In the genomic region with DNA sequence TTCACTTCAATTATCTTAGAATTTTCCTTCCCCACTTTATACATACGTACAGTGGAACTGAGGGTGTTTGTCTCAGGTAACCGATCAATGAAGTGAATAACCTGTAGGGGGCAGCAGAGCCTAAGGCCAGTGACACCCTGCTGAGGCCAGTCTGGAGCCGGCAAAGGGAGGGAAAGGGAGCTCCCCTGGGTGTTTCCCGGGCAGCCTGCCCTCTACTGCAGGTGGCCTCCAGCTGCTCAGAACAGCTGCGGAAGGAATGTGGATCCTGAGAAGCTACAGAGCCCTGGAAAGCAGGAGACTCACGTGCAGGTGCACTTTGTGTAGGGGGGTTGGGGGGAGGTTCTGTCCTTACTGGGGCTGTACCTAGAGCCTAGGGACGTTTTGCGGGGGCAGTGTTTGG, we compare ENCODE assay signal across 8 cellular contexts. TPM values are rescaled to one million over a fixed set of nuclear protein-coding genes. Genes with fewer than 3 reads are reported as not detected.
DNase-seq lines count a peak whose midpoint lies in the region; ATAC-seq and TF ChIP-seq lines count a peak whose summit lies in the region.

No MANE protein-coding gene starts in this region.

- H3K4me1 ChIP-seq in HUES64 (ENCODE audit: insufficient read depth, low read length) (peaks cover 7% of the 10 kb centered on the region), NT2/D1 (ENCODE audit: insufficient read depth, insufficient read length) (no peaks in the 10 kb centered on the region)

- H3K9me3 ChIP-seq in HUES64 (ENCODE audit: insufficient read depth, low read depth, low read length) = 0 out of 2 replicates have a peak, but pooled peaks cover 3% of the 10 kb centered on the region
- no peaks in the 10 kb centered on the region for H3K9me3 ChIP-seq in NT2/D1 (ENCODE audit: insufficient read depth, low read length)

- H3K4me3 ChIP-seq in HUES64 (ENCODE audit: low read length) = peak overlapping the region; percentile 74; the same call in 1 of the 2 replicates
- H3K4me3 ChIP-seq in NT2/D1 (ENCODE audit: insufficient read length, low read depth) = peak overlapping the region; percentile 26
- no peak overlapping the region for H3K4me3 ChIP-seq in epithelial cell of esophagus (ENCODE audit: low read length)

- no peak overlapping the region for H3K27ac ChIP-seq in HUES64 (ENCODE audit: low read depth, low read length)

- H3K36me3 ChIP-seq in HUES64 (ENCODE audit: insufficient read depth, low read length) (no peaks in the 10 kb centered on the region), NT2/D1 (ENCODE audit: insufficient read depth, insufficient read length, low read length) (no peaks in the 10 kb centered on the region)

- peak; percentile 74 for TF ChIP-seq CTCF in GM13976 (IDR thresholded peaks at IDR 0.05; ENCODE audit: borderline replicate concordance, control extremely low read depth, extremely low read depth, insufficient read depth, missing control alignments)
- TF ChIP-seq CTCF in epithelial cell of esophagus (IDR thresholded peaks at IDR 0.05; ENCODE audit: insufficient read depth, low read depth, low read length, missing control alignments) = peak; percentile 89

- H3K9ac ChIP-seq in HUES64 (ENCODE audit: low read depth, low read length) (no peak overlapping the region), NT2/D1 (ENCODE audit: insufficient read length, low read depth) (peak overlapping the region; percentile 36)

- peaks cover 36% of the 10 kb centered on the region for H3K27me3 ChIP-seq in HUES64 (ENCODE audit: insufficient read depth, low read length)
- no peaks in the 10 kb centered on the region for H3K27me3 ChIP-seq in NT2/D1 (ENCODE audit: insufficient read depth, insufficient read length)

- in situ Hi-C loops in GM13976 (cut with MboI; ENCODE audit: low sequenced_read_pairs, unreplicated experiment) = no loop called here

- no peak for ATAC-seq in GM19324 (IDR thresholded peaks at IDR 0.05; ENCODE audit: low FRiP score, unreplicated experiment)

- WGBS in HUES64 = 9% methylated on average over 8 of the region's 8 CpGs

- peak; percentile 85 for DNase-seq in GM13976 (ENCODE audit: low spot score)
- DNase-seq in NT2/D1 (ENCODE audit: low read depth, low spot score) = peak; percentile 67
- DNase-seq in activated T-cell treated with anti-CD3 and anti-CD28 coated beads for 1 hour (ENCODE audit: low read depth) = peak; percentile 63
- DNase-seq in epithelial cell of esophagus (ENCODE audit: low read depth) = peak; percentile 90
- DNase-seq in middle frontal gyrus (ENCODE audit: extremely low spot score, low spot score) = peak; percentile 65
- DNase-seq in stimulated activated CD8-positive, alpha-beta memory T cell treated with anti-CD3 and anti-CD28 coated beads, Interleukin-15, amount 100 ng/mL, for 48 hours (ENCODE audit: low read depth in 2 of 2) = peak; percentile 53 to 65

RNA-seq across cellular contexts. Expression of gene ZNF491, which starts 0.8 kb away (rescaled TPM):
- polyA plus RNA-seq in HUES64 (2013, experiment 1 of 2) = 0.50 TPM
- polyA plus RNA-seq in HUES64 (2013, experiment 2 of 2) = 0.44 TPM

RNA-seq across cellular contexts. Expression of gene ZNF440, which starts 16.6 kb away (rescaled TPM):
- polyA plus RNA-seq in HUES64 (2013, experiment 1 of 2) = 4.2 TPM
- polyA plus RNA-seq in HUES64 (2013, experiment 2 of 2) = 6.0 TPM

RNA-seq across cellular contexts. Expression of gene ZNF441, which starts 30.7 kb away (rescaled TPM):
- 1.3 TPM for polyA plus RNA-seq in HUES64 (2013, experiment 1 of 2)
- polyA plus RNA-seq in HUES64 (2013, experiment 2 of 2) = 1.5 TPM

RNA-seq across cellular contexts. Expression of gene ZNF439, which starts 51.0 kb away (rescaled TPM):
- polyA plus RNA-seq in HUES64 (2013, experiment 1 of 2) = 1.8 TPM
- 3.0 TPM for polyA plus RNA-seq in HUES64 (2013, experiment 2 of 2)

RNA-seq across cellular contexts. Expression of gene ZNF823, which starts 58.7 kb away (rescaled TPM):
- 2.3 TPM for polyA plus RNA-seq in HUES64 (2013, experiment 1 of 2)
- polyA plus RNA-seq in HUES64 (2013, experiment 2 of 2) = 3.0 TPM
